In the genomic region with DNA sequence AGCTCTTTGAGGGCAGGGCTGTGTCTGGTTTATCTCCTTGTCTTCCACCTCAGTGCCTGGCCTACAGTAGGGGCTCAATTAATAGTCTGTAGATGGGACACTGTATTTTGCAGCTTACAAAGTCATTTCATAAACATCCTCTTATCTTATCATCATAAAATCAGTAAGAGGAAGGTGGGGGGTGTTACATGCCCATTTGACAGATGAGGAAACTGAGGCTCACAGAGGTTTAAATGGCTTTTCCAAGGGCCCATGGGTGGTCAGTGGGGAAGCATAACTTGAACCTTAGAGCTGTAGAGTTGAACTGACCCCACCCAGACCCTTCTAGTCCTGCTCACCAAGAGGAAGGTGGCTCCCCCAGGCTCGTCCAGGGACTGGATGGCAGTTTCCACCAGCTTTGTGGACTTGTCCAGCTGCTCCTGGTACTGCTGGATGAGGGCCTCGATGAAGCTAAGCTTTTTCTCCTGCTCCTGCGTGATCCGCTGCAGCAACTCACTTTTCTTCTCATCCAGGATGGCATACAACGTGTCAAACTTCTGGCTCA, we compare ENCODE assay signal across 33 cellular contexts. TPM values are rescaled to one million over a fixed set of nuclear protein-coding genes. Genes with fewer than 3 reads are reported as not detected.
"Had no signal": no experiment of that assay in that cellular context is flagged by ENCODE, and none has a peak within 500 bp of the region (broad histone marks: within the 10 kb centered on the region; RNA-seq: fewer than 3 reads in every experiment).

No MANE protein-coding gene starts in this region.

- H3K9ac ChIP-seq: neural progenitor cell had no signal

- ATAC-seq: naive thymus-derived CD4-positive, alpha-beta T cell; natural killer cell; pancreas; right cardiac atrium; sciatic nerve; stimulated activated effector memory CD8-positive, alpha-beta T cell treated with anti-CD3 and anti-CD28 coated beads, Interleukin-12 subunit alpha, Interleukin-12 subunit beta, amount 100 ng/mL, for 72 hours; stimulated activated naive B cell treated with anti-CD40 and anti-IgM and Interleukin-4, amounts not matched to agents 10 μg/mL and 1 μg/mL and 100 μg/mL, for 72 hours had no signal

- H3K4me2 ChIP-seq: neural progenitor cell had no signal

- H3K9me3 Mint-ChIP-seq: naive thymus-derived CD4-positive, alpha-beta T cell; natural killer cell; nephron; neural progenitor cell; stimulated activated effector memory CD8-positive, alpha-beta T cell treated with anti-CD3 and anti-CD28 coated beads, Interleukin-12 subunit alpha, Interleukin-12 subunit beta, amount 100 ng/mL, for 72 hours; stimulated activated naive B cell treated with anti-CD40 and anti-IgM and Interleukin-4, amounts not matched to agents 10 μg/mL and 1 μg/mL and 100 μg/mL, for 72 hours; stimulated activated naive CD8-positive, alpha-beta T cell treated with anti-CD3 and anti-CD28 coated beads, Interleukin-15, Interleukin-2, amounts not matched to agents 100 ng/mL and 50 ng/mL, for 24 hours had no signal

- DNase-seq: naive thymus-derived CD4-positive, alpha-beta T cell; natural killer cell; nucleus accumbens; pancreas; right cardiac atrium; small intestine; stimulated activated CD4-positive, alpha-beta T cell treated with anti-CD3 and anti-CD28 coated beads, Interleukin-15, amount 100 ng/mL, for 24 hours; stimulated activated CD4-positive, alpha-beta T cell treated with anti-CD3 and anti-CD28 coated beads, Interleukin-2, amount 100 ng/mL, for 24 hours; stimulated activated CD4-positive, alpha-beta T cell treated with anti-CD3 and anti-CD28 coated beads, Interleukin-2, amount 100 ng/mL, for 48 hours; stimulated activated CD4-positive, alpha-beta T cell treated with anti-CD3 and anti-CD28 coated beads, Interleukin-4, amount 100 ng/mL, for 24 hours; stimulated activated naive B cell treated with anti-CD40 and anti-IgM and Interleukin-4, amounts not matched to agents 10 μg/mL and 1 μg/mL and 100 μg/mL, for 72 hours; stimulated activated naive CD4-positive, alpha-beta T cell treated with Interleukin-2 at 50 U/mL for 16 hours; stomach; thyroid gland; trophoblast cell; upper lobe of left lung had no signal

- H3K27ac ChIP-seq: neural progenitor cell, neutrophil, pancreas, prostate gland, stomach, thoracic aorta, thyroid gland, tibial nerve, upper lobe of left lung, vagina had no signal

- H3K4me1 Mint-ChIP-seq: naive thymus-derived CD4-positive, alpha-beta T cell; natural killer cell; stimulated activated effector memory CD8-positive, alpha-beta T cell treated with anti-CD3 and anti-CD28 coated beads, Interleukin-12 subunit alpha, Interleukin-12 subunit beta, amount 100 ng/mL, for 72 hours had no signal

- H3K9me3 ChIP-seq: neutrophil, pancreas, prostate gland, stomach, thoracic aorta, thyroid gland, tibial nerve, upper lobe of left lung, vagina had no signal

- H3K4me1 ChIP-seq: pancreas, prostate gland, stomach, tibial nerve, upper lobe of left lung, vagina had no signal

- FAIRE-seq: pancreas, small intestine, urothelium cell line had no signal

- H3K36me3 Mint-ChIP-seq: naive thymus-derived CD4-positive, alpha-beta T cell; natural killer cell; neural progenitor cell; stimulated activated effector memory CD8-positive, alpha-beta T cell treated with anti-CD3 and anti-CD28 coated beads, Interleukin-12 subunit alpha, Interleukin-12 subunit beta, amount 100 ng/mL, for 72 hours; stimulated activated naive B cell treated with anti-CD40 and anti-IgM and Interleukin-4, amounts not matched to agents 10 μg/mL and 1 μg/mL and 100 μg/mL, for 72 hours had no signal

- H3K36me3 ChIP-seq: neural progenitor cell, neutrophil, pancreas, prostate gland, stomach, thoracic aorta, thyroid gland, tibial nerve, upper lobe of left lung, vagina had no signal

- H3K27ac Mint-ChIP-seq: naive thymus-derived CD4-positive, alpha-beta T cell; natural killer cell; nephron; neural progenitor cell; stimulated activated effector memory CD8-positive, alpha-beta T cell treated with anti-CD3 and anti-CD28 coated beads, Interleukin-12 subunit alpha, Interleukin-12 subunit beta, amount 100 ng/mL, for 72 hours; stimulated activated naive B cell treated with anti-CD40 and anti-IgM and Interleukin-4, amounts not matched to agents 10 μg/mL and 1 μg/mL and 100 μg/mL, for 72 hours; stimulated activated naive CD8-positive, alpha-beta T cell treated with anti-CD3 and anti-CD28 coated beads, Interleukin-15, Interleukin-2, amounts not matched to agents 100 ng/mL and 50 ng/mL, for 24 hours had no signal

- H2AFZ ChIP-seq: neural progenitor cell had no signal

- H3K27me3 ChIP-seq: pancreas, thyroid gland, upper lobe of left lung, vagina had no signal

- H3K4me3 Mint-ChIP-seq: natural killer cell; nephron; neural progenitor cell; stimulated activated effector memory CD8-positive, alpha-beta T cell treated with anti-CD3 and anti-CD28 coated beads, Interleukin-12 subunit alpha, Interleukin-12 subunit beta, amount 100 ng/mL, for 72 hours; stimulated activated naive B cell treated with anti-CD40 and anti-IgM and Interleukin-4, amounts not matched to agents 10 μg/mL and 1 μg/mL and 100 μg/mL, for 72 hours; stimulated activated naive CD8-positive, alpha-beta T cell treated with anti-CD3 and anti-CD28 coated beads, Interleukin-15, Interleukin-2, amounts not matched to agents 100 ng/mL and 50 ng/mL, for 24 hours had no signal

- H3K4me3 ChIP-seq: neural progenitor cell, pancreas, prostate gland, stomach, thoracic aorta, thyroid gland, tibial nerve, upper lobe of left lung, vagina had no signal

RNA-seq across cellular contexts. Expression of gene TRIM63, which starts 9.3 kb away (rescaled TPM):
- total RNA-seq: naive thymus-derived CD4-positive, alpha-beta T cell; natural killer cell; osteocyte; renal cortical epithelial cell; temporal lobe; thoracic aorta; vagina had no signal
- polyA plus RNA-seq: naive thymus-derived CD4-positive, alpha-beta T cell; neural cell had no signal

RNA-seq across cellular contexts. Expression of gene SLC30A2, which starts 12.2 kb away (rescaled TPM):
- total RNA-seq: naive thymus-derived CD4-positive, alpha-beta T cell; natural killer cell; osteocyte; posterior vena cava; sciatic nerve; temporal lobe; thoracic aorta; tibial nerve; vagina had no signal
- polyA plus RNA-seq: naive thymus-derived CD4-positive, alpha-beta T cell had no signal

RNA-seq across cellular contexts. Expression of gene EXTL1, which starts 36.5 kb away (rescaled TPM):
- total RNA-seq: natural killer cell, subcutaneous adipose tissue had no signal
- polyA plus RNA-seq: naive thymus-derived CD4-positive, alpha-beta T cell had no signal
